ENCODE assay signal across 17 cellular contexts in the genomic region with DNA sequence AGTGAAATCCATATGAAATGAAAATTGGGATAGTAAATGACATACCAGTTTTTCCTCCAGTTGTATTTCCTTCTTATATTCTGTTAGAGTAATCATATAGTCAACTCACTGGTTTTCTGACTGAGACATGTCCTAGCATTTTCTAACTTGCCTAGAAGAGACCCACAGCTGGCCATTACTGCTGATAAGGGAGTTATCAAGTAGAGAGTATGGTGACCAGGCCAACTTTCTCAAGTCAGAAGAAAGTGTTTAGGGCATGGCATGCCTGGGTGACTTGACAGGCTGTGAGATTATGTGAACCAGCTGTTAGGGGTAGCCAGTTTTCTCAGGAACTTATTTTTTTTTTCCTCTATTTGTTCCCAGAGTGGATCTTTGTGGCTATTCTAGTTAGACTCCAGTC.
"Had no signal": no experiment of that assay in that cellular context is flagged by ENCODE, and none has a peak within 500 bp of the region (broad histone marks: within the 10 kb centered on the region; RNA-seq: fewer than 3 reads in every experiment).

No MANE protein-coding gene starts in this region.

- H3K4me3 ChIP-seq: gastroesophageal sphincter, left ventricle myocardium inferior, skin epidermis, transverse colon had no signal

- H3K27ac ChIP-seq: brain microvascular endothelial cell, gastroesophageal sphincter, left ventricle myocardium inferior, skin epidermis, transverse colon had no signal

- H3K4me3 Mint-ChIP-seq: activated naive CD8-positive, alpha-beta T cell treated with anti-CD3 and anti-CD28 coated beads for 36 hours; activated T-helper 1 cell treated with anti-CD3 and anti-CD28 coated beads, Interleukin-12 subunit alpha, Interleukin-12 subunit beta, Interleukin-2, Interleukin-4 antibody, amounts not matched to agents 30 ng/mL and 10 ng/mL and 1 ng/mL, durations not matched to agents 14 hours and 24 hours and 36 hours; naive thymus-derived CD4-positive, alpha-beta T cell had no signal

- DNase-seq: activated CD4-positive, alpha-beta T cell treated with anti-CD3 and anti-CD28 coated beads, Interleukin-2, amount 50 U/mL, for 1 hour; activated CD8-positive, alpha-beta memory T cell treated with anti-CD3 and anti-CD28 coated beads for 24 hours; activated naive CD8-positive, alpha-beta T cell treated with anti-CD3 and anti-CD28 coated beads for 36 hours; brain microvascular endothelial cell; cerebellar nuclear complex; effector memory CD4-positive, alpha-beta T cell; islet precursor cell; left ventricle myocardium inferior; naive thymus-derived CD4-positive, alpha-beta T cell; posterior cingulate gyrus; retina; stimulated activated naive CD8-positive, alpha-beta T cell treated with anti-CD3 and anti-CD28 coated beads, Interleukin-15, Interleukin-2, amounts not matched to agents 100 U/mL and 50 U/mL, for 24 hours; transverse colon had no signal

- H3K27ac Mint-ChIP-seq: activated naive CD8-positive, alpha-beta T cell treated with anti-CD3 and anti-CD28 coated beads for 36 hours; activated T-helper 1 cell treated with anti-CD3 and anti-CD28 coated beads, Interleukin-12 subunit alpha, Interleukin-12 subunit beta, Interleukin-2, Interleukin-4 antibody, amounts not matched to agents 30 ng/mL and 10 ng/mL and 1 ng/mL, durations not matched to agents 14 hours and 24 hours and 36 hours; naive thymus-derived CD4-positive, alpha-beta T cell had no signal

- ATAC-seq: activated CD4-positive, CD25-positive, alpha-beta regulatory T cell treated with anti-CD3 and anti-CD28 coated beads, Interleukin-2, amount 50 U/mL, for 24 hours; gastroesophageal sphincter; naive thymus-derived CD4-positive, alpha-beta T cell; stimulated activated naive CD8-positive, alpha-beta T cell treated with anti-CD3 and anti-CD28 coated beads, Interleukin-15, Interleukin-2, amounts not matched to agents 100 U/mL and 50 U/mL, for 24 hours had no signal

- H3K27me3 ChIP-seq: brain microvascular endothelial cell, gastroesophageal sphincter, transverse colon had no signal

- H3K4me1 Mint-ChIP-seq: naive thymus-derived CD4-positive, alpha-beta T cell had no signal

- H3K27me3 Mint-ChIP-seq: activated naive CD8-positive, alpha-beta T cell treated with anti-CD3 and anti-CD28 coated beads for 36 hours; naive thymus-derived CD4-positive, alpha-beta T cell had no signal

- H3K4me1 ChIP-seq: gastroesophageal sphincter, transverse colon had no signal

- H3K9me3 Mint-ChIP-seq: activated naive CD8-positive, alpha-beta T cell treated with anti-CD3 and anti-CD28 coated beads for 36 hours; activated T-helper 1 cell treated with anti-CD3 and anti-CD28 coated beads, Interleukin-12 subunit alpha, Interleukin-12 subunit beta, Interleukin-2, Interleukin-4 antibody, amounts not matched to agents 30 ng/mL and 10 ng/mL and 1 ng/mL, durations not matched to agents 14 hours and 24 hours and 36 hours had no signal

- H3K9me3 ChIP-seq: transverse colon had no signal
